In the genomic region with DNA sequence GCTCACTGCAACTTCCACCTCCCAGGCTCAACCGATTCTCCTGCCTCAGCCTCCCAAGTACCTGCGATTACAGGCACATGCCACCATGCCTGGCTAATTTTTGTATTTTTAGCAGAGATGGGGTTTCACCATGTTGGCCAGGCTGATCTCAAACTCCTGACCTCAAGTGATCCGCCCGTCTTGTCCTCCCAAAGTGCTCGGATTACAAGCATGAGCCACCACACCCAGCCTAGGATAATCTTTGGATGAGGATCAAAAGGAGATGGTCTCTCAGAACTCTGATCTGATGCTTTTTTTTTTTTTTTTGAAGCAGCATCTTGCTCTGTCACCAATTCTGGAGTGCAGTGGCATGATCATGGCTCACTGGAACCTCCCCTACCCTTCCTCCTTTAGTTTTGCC, we compare ENCODE assay signal across 1 cellular context. TPM values are rescaled to one million over a fixed set of nuclear protein-coding genes. Genes with fewer than 3 reads are reported as not detected.
"Had no signal": no experiment of that assay in that cellular context is flagged by ENCODE, and none has a peak within 500 bp of the region (broad histone marks: within the 10 kb centered on the region; RNA-seq: fewer than 3 reads in every experiment).

No MANE protein-coding gene starts in this region.

RNA-seq across cellular contexts. Expression of gene HSF4, which starts 41.7 kb away (rescaled TPM):
- polyA plus RNA-seq: immature natural killer cell had no signal
